ENCODE assay signal across 8 cellular contexts in genomic region chr20:4108495-4109306, GRCh38. TPM values are rescaled to one million over a fixed set of nuclear protein-coding genes. Genes with fewer than 3 reads are reported as not detected.
A peak's percentile ranks its signal among the peaks of the same experiment; 100 is the strongest.
DNase-seq lines count a peak whose midpoint lies in the region; ATAC-seq and TF ChIP-seq lines count a peak whose summit lies in the region.

No MANE protein-coding gene starts in this region.

- H3K36me3 ChIP-seq in GM06990 (ENCODE audit: control insufficient read depth, insufficient read depth, low read length) (no peaks in the 10 kb centered on the region), lung (ENCODE audit: control insufficient read depth in 2 of 2, insufficient read depth in 2 of 2, low read length in 2 of 2) (no peaks in the 10 kb centered on the region)

- no peak overlapping the region for H3K27ac ChIP-seq in lung (ENCODE audit: low read depth in 1 of 2, low read length in 1 of 2)

- intact Hi-C loops in activated CD4-positive, alpha-beta T cell treated with anti-CD3 and anti-CD28 coated beads, Interleukin-2, amount 10 ng/mL, durations not matched to agents 24 days and 14 days (cut with micrococcal nuclease) = loop anchor here (2.0 kb wide), 1 partner anchor 484 kb away; no protein-coding TSS in a partner anchor

- WGBS in lung, 2 donors = 31 to 34% methylated on average over 19 of the region's 19 CpGs

- H3K9me3 ChIP-seq in lung (ENCODE audit: control insufficient read depth in 2 of 2, insufficient read depth in 1 of 2, low read length in 1 of 2) = no peaks in the 10 kb centered on the region

- no peaks in the 10 kb centered on the region; the same call in 1 of the 2 replicates for H3K27me3 ChIP-seq in GM06990 (replicated peaks; ENCODE audit: control insufficient read depth, insufficient read depth, low read length)
- H3K27me3 ChIP-seq in lung (ENCODE audit: control insufficient read depth, insufficient read depth) = no peaks in the 10 kb centered on the region

- no peak overlapping the region for H3K4me3 Mint-ChIP-seq in activated CD4-positive, alpha-beta T cell treated with anti-CD3 and anti-CD28 coated beads, Interleukin-2, amount 10 ng/mL, durations not matched to agents 24 days and 14 days

- TF ChIP-seq CTCF in GM06990 (IDR thresholded peaks at IDR 0.05; ENCODE audit: insufficient read depth, low read length, poor library complexity, severe bottlenecking) (peak; percentile 97), lung (IDR thresholded peaks at IDR 0.05; ENCODE audit: control extremely low read depth, extremely low read depth) (peak; percentile 95)

- peaks cover 0 to 2% of the 10 kb centered on the region in 2 donors for H3K4me1 ChIP-seq in lung (ENCODE audit: control insufficient read depth in 2 of 2, insufficient read depth in 2 of 2, low read length in 2 of 2)

- H3K27me3 Mint-ChIP-seq in activated CD4-positive, alpha-beta T cell treated with anti-CD3 and anti-CD28 coated beads, Interleukin-2, amount 10 ng/mL, durations not matched to agents 24 days and 14 days = peaks cover 4% of the 10 kb centered on the region

- H3K9me3 Mint-ChIP-seq in activated CD4-positive, alpha-beta T cell treated with anti-CD3 and anti-CD28 coated beads, Interleukin-2, amount 10 ng/mL, durations not matched to agents 24 days and 14 days = no peaks in the 10 kb centered on the region

- H3K36me3 Mint-ChIP-seq in activated CD4-positive, alpha-beta T cell treated with anti-CD3 and anti-CD28 coated beads, Interleukin-2, amount 10 ng/mL, durations not matched to agents 24 days and 14 days (ENCODE audit: low read depth) = no peaks in the 10 kb centered on the region

- H3K4me3 ChIP-seq in GM06990 (replicated peaks; ENCODE audit: low read depth, low read length) (no peak overlapping the region), lung (no peak overlapping the region)

- DNase-seq in GM06990 (ENCODE audit: extremely low read depth, insufficient read length) = no peak
- peak; percentile 74 for DNase-seq in NCI-H748 treated with DMSO at 0.1 percent for 48 hours (lab: John Stamatoyannopoulos, UW)
- DNase-seq in activated CD4-positive, alpha-beta T cell treated with anti-CD3 and anti-CD28 coated beads, Interleukin-2, amount 10 ng/mL, durations not matched to agents 24 days and 14 days = peak; percentile 91
- DNase-seq in dermis microvascular lymphatic vessel endothelial cell (ENCODE audit: low read depth in 2 of 2) = peak; percentile 78 to 85
- DNase-seq in lung (ENCODE audit: low spot score) = peak; percentile 54
- DNase-seq in stimulated activated CD8-positive, alpha-beta memory T cell treated with anti-CD3 and anti-CD28 coated beads, Interleukin-12 subunit alpha, Interleukin-12 subunit beta, amount 100 ng/mL, for 4 hours (ENCODE audit: low read depth) = peak; percentile 30

- peak; percentile 72 for ATAC-seq in HG03354 (IDR thresholded peaks at IDR 0.05; ENCODE audit: poor library complexity, severe bottlenecking, unreplicated experiment)
- peak; percentile 76 for ATAC-seq in lung (ENCODE audit: insufficient read depth, low FRiP score)
- ATAC-seq in HG02840 (IDR thresholded peaks at IDR 0.05; ENCODE audit: low FRiP score, unreplicated experiment) = no peak

- H3K27ac Mint-ChIP-seq in activated CD4-positive, alpha-beta T cell treated with anti-CD3 and anti-CD28 coated beads, Interleukin-2, amount 10 ng/mL, durations not matched to agents 24 days and 14 days = peak overlapping the region; percentile 82

- peaks cover 30% of the 10 kb centered on the region for H3K4me1 Mint-ChIP-seq in activated CD4-positive, alpha-beta T cell treated with anti-CD3 and anti-CD28 coated beads, Interleukin-2, amount 10 ng/mL, durations not matched to agents 24 days and 14 days

RNA-seq across cellular contexts. Expression of gene SMOX, which starts 39.9 kb away (rescaled TPM):
- total RNA-seq in activated CD4-positive, alpha-beta T cell treated with anti-CD3 and anti-CD28 coated beads, Interleukin-2, amount 10 ng/mL, durations not matched to agents 24 days and 14 days = 25.4 and 26.6 TPM in 2 replicates
- total RNA-seq in dermis microvascular lymphatic vessel endothelial cell (14.8 TPM in 2 replicates), lung (1 to 10 TPM; 5.1 to 9.5 TPM)
- 1 to 10 TPM; 4.1 to 7.6 TPM for polyA plus RNA-seq in lung
